ENCODE assay signal across 8 cellular contexts in genomic region chr3:191051037-191051436, GRCh38.
DNase-seq lines count a peak whose midpoint lies in the region; FAIRE-seq and TF ChIP-seq lines count a peak whose summit lies in the region.

No MANE protein-coding gene starts in this region.

- TF ChIP-seq RAD21 in liver (IDR thresholded peaks at IDR 0.05), result peak; percentile 86 to 88

- no peak overlapping the region for H3K27ac ChIP-seq in adrenal gland
- no peak overlapping the region for H3K27ac ChIP-seq in liver (ENCODE audit: low read depth in 1 of 2, low read length in 2 of 2)
- no peak overlapping the region for H3K27ac ChIP-seq in coronary artery

- CTCF ChIA-PET in activated CD4-positive, alpha-beta memory T cell treated with anti-CD3 and anti-CD28 coated beads, Interleukin-2, amount 10 ng/mL, durations not matched to agents 7 days and 5 days (lab: Charles Lee), result interaction anchor here (0.8 to 2.0 kb wide), 6 partner anchors 12 to 237 kb away, joined by 3 to 24 read pairs (median 3); partner anchors contain the start of gene GMNC

- whole genome bisulfite sequencing in adrenal gland, 4 donors, result 2 to 17% (median 12%) methylated on average over 4 of the region's 4 CpGs
- 11% methylated on average over 4 of the region's 4 CpGs for WGBS in liver

- H3K9me3 Mint-ChIP-seq in activated CD4-positive, alpha-beta memory T cell treated with anti-CD3 and anti-CD28 coated beads, Interleukin-2, amount 10 ng/mL, durations not matched to agents 7 days and 5 days, result no peaks in the 10 kb centered on the region

- H3K4me3 Mint-ChIP-seq in activated CD4-positive, alpha-beta memory T cell treated with anti-CD3 and anti-CD28 coated beads, Interleukin-2, amount 10 ng/mL, durations not matched to agents 7 days and 5 days, result no peak overlapping the region

- H3K4me1 Mint-ChIP-seq in activated CD4-positive, alpha-beta memory T cell treated with anti-CD3 and anti-CD28 coated beads, Interleukin-2, amount 10 ng/mL, durations not matched to agents 7 days and 5 days, result no peaks in the 10 kb centered on the region

- no peaks in the 10 kb centered on the region for H3K27me3 Mint-ChIP-seq in activated CD4-positive, alpha-beta memory T cell treated with anti-CD3 and anti-CD28 coated beads, Interleukin-2, amount 10 ng/mL, durations not matched to agents 7 days and 5 days

- FAIRE-seq in GM19239 (lab: Jason Lieb, UNC), result peak; percentile 56

- H3K27me3 ChIP-seq in adrenal gland (peaks cover 6% of the 10 kb centered on the region), liver (ENCODE audit: control insufficient read depth in 4 of 4, insufficient read depth in 4 of 4, low read length in 3 of 4) (no peaks in the 10 kb centered on the region)

- peak; percentile 30 to 61 (median 46) for TF ChIP-seq CTCF in adrenal gland (IDR thresholded peaks at IDR 0.05)
- TF ChIP-seq CTCF in liver (IDR thresholded peaks at IDR 0.05; ENCODE audit: low read depth, low read length, missing input control), result peak; percentile 42
- TF ChIP-seq CTCF in coronary artery (IDR thresholded peaks at IDR 0.05), result no peak

- H3K36me3 ChIP-seq in adrenal gland (replicated peaks in 1 of 2) (no peaks in the 10 kb centered on the region), liver (ENCODE audit: control insufficient read depth in 4 of 4, insufficient read depth in 3 of 4, low read depth in 1 of 4, low read length in 3 of 4) (no peaks in the 10 kb centered on the region)

- no peak overlapping the region for H3K27ac Mint-ChIP-seq in activated CD4-positive, alpha-beta memory T cell treated with anti-CD3 and anti-CD28 coated beads, Interleukin-2, amount 10 ng/mL, durations not matched to agents 7 days and 5 days

- no peak overlapping the region for H3K9ac ChIP-seq in liver (ENCODE audit: low read depth in 1 of 2, low read length in 2 of 2)

- H3K4me1 ChIP-seq in adrenal gland (replicated peaks in 1 of 2), result no peaks in the 10 kb centered on the region
- H3K4me1 ChIP-seq in liver (ENCODE audit: control insufficient read depth in 4 of 4, insufficient read depth in 4 of 4, low read length in 3 of 4), result peaks cover 0 to 2% (median 0%) of the 10 kb centered on the region in 4 donors

- H3K9me3 ChIP-seq in adrenal gland (replicated peaks in 1 of 3) (no peaks in the 10 kb centered on the region), liver (ENCODE audit: control insufficient read depth in 4 of 4, low read length in 3 of 4) (peaks cover 0 to 3% (median 0%) of the 10 kb centered on the region in 4 donors)

- DNase-seq in Ammon's horn (ENCODE audit: low spot score) (peak; percentile 27), GM19239 (ENCODE audit: insufficient read length, low spot score) (no peak), NAMALWA (ENCODE audit: low spot score) (peak; percentile 56), adrenal gland (no peak), coronary artery (ENCODE audit: low spot score) (no peak)
- no peak for DNase-seq in activated CD4-positive, alpha-beta memory T cell treated with anti-CD3 and anti-CD28 coated beads, Interleukin-2, amount 10 ng/mL, durations not matched to agents 7 days and 5 days
- DNase-seq in activated CD4-positive, alpha-beta T cell treated with anti-CD3 and anti-CD28 coated beads, Interleukin-2, amount 50 U/mL, for 48 hours, result no peak

- no peaks in the 10 kb centered on the region for H3K36me3 Mint-ChIP-seq in activated CD4-positive, alpha-beta memory T cell treated with anti-CD3 and anti-CD28 coated beads, Interleukin-2, amount 10 ng/mL, durations not matched to agents 7 days and 5 days (ENCODE audit: low read depth)

- TF ChIP-seq POLR2A in adrenal gland (IDR thresholded peaks at IDR 0.05), result no peak

- POLR2A ChIA-PET in activated CD4-positive, alpha-beta memory T cell treated with anti-CD3 and anti-CD28 coated beads, Interleukin-2, amount 10 ng/mL, durations not matched to agents 7 days and 5 days (lab: Charles Lee), result no interaction called here

- H3K4me3 ChIP-seq in adrenal gland (no peak overlapping the region), liver (ENCODE audit: low read depth in 1 of 3, low read length in 3 of 3) (no peak overlapping the region), coronary artery (no peak overlapping the region)

- intact Hi-C loops in adrenal gland (cut with DNase I), result loop anchor here in 1 of 2 donors (5.0 kb wide), 2 partner anchors 164 to 239 kb away; no protein-coding TSS in a partner anchor

TF ChIP-seq in liver, 16 proteins besides CTCF, POLR2A, EP300 and RAD21:
- no peak for TF ChIP-seq HNF4G (IDR thresholded peaks at IDR 0.05)
- no peak for TF ChIP-seq FOXA1 (IDR thresholded peaks at IDR 0.05)
- TF ChIP-seq RXRA (IDR thresholded peaks at IDR 0.05), result no peak
- no peak for TF ChIP-seq NR2F2 (IDR thresholded peaks at IDR 0.05)
- no peak for TF ChIP-seq GABPA (IDR thresholded peaks at IDR 0.05 in 1 of 2, conservative IDR thresholded peaks at IDR 0.05 in 1 of 2)
- TF ChIP-seq, protein P1, sequence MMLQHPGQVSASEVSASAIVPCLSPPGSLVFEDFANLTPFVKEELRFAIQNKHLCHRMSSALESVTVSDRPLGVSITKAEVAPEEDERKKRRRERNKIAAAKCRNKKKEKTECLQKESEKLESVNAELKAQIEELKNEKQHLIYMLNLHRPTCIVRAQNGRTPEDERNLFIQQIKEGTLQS (IDR thresholded peaks at IDR 0.05), result no peak
- TF ChIP-seq, protein P2, sequence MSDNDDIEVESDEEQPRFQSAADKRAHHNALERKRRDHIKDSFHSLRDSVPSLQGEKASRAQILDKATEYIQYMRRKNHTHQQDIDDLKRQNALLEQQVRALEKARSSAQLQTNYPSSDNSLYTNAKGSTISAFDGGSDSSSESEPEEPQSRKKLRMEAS (IDR thresholded peaks at IDR 0.05), result no peak
- no peak for TF ChIP-seq HNF4A (conservative IDR thresholded peaks at IDR 0.05)
- TF ChIP-seq REST (IDR thresholded peaks at IDR 0.05), result no peak
- no peak for TF ChIP-seq ZBTB33 (IDR thresholded peaks at IDR 0.05)
- no peak for TF ChIP-seq FOXA2 (IDR thresholded peaks at IDR 0.05)
- no peak for TF ChIP-seq SP1 (IDR thresholded peaks at IDR 0.05)

Comparison
In these comparisons a context has a peak if more than half of its experiments do, and no peak if none do; other contexts are left out.
1. DNase-seq: peak in Ammon's horn (single experiment) and NAMALWA (single experiment); none in GM19239 (single experiment), adrenal gland (0 of 7), activated CD4-positive, alpha-beta memory T cell treated with anti-CD3 and anti-CD28 coated beads, Interleukin-2, amount 10 ng/mL, durations not matched to agents 7 days and 5 days (single experiment), coronary artery (single experiment) and activated CD4-positive, alpha-beta T cell treated with anti-CD3 and anti-CD28 coated beads, Interleukin-2, amount 50 U/mL, for 48 hours (0 of 2).